ENCODE assay signal across 14 cellular contexts in genomic region chr3:117084739-117085270, GRCh38.
"Had no signal": no experiment of that assay in that cellular context is flagged by ENCODE, and none has a peak within 500 bp of the region (broad histone marks: within the 10 kb centered on the region; RNA-seq: fewer than 3 reads in every experiment).

No MANE protein-coding gene starts in this region.

- H3K4me1 ChIP-seq: gastroesophageal sphincter, stomach had no signal

- H3K36me3 ChIP-seq: gastroesophageal sphincter, stomach had no signal

- H3K36me3 Mint-ChIP-seq: naive thymus-derived CD4-positive, alpha-beta T cell had no signal

- H3K9me3 ChIP-seq: gastroesophageal sphincter, stomach had no signal

- H3K4me3 ChIP-seq: gastroesophageal sphincter, stomach had no signal

- H3K27ac Mint-ChIP-seq: endodermal cell; naive thymus-derived CD4-positive, alpha-beta T cell; nephron progenitor cell had no signal

- H3K27me3 Mint-ChIP-seq: naive thymus-derived CD4-positive, alpha-beta T cell had no signal

- H3K27ac ChIP-seq: gastroesophageal sphincter, stomach had no signal

- H3K27me3 ChIP-seq: gastroesophageal sphincter, stomach had no signal

- H3K9me3 Mint-ChIP-seq: nephron progenitor cell had no signal

- ATAC-seq: gastroesophageal sphincter, left lobe of liver had no signal

- H3K4me3 Mint-ChIP-seq: endodermal cell; naive thymus-derived CD4-positive, alpha-beta T cell; nephron progenitor cell had no signal

- DNase-seq: endodermal cell; glutamatergic neuron; islet precursor cell; mammary epithelial cell; naive thymus-derived CD4-positive, alpha-beta T cell; nephron progenitor cell; posterior cingulate gyrus; small intestine; stimulated activated CD4-positive, alpha-beta T cell treated with anti-CD3 and anti-CD28 coated beads, Interleukin-12 subunit alpha, Interleukin-12 subunit beta, amount 100 ng/mL, for 4 hours; stimulated activated naive CD4-positive, alpha-beta T cell; stomach; trophoblast cell had no signal

- H3K4me1 Mint-ChIP-seq: nephron progenitor cell had no signal
